ENCODE assay signal across 17 cellular contexts in the genomic region with DNA sequence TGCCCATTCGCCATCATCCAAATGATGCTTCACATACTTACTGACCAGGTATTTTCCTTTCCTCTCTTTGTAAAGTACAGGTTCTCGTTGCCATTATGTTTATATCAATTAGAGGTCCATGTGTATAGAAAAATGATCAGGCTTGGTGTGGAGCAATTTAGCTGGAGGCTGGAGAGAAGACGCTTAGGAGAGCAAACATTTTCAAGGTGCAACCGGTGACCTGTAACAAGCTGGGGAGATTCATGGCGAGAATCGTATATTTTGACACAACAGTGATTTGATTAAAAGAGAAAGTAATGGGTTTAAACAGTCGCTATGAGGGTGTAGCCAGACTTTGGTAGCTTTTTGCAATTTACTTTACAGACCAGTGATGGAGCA.
"Had no signal": no experiment of that assay in that cellular context is flagged by ENCODE, and none has a peak within 500 bp of the region (broad histone marks: within the 10 kb centered on the region; RNA-seq: fewer than 3 reads in every experiment).

No MANE protein-coding gene starts in this region.

- H3K27ac ChIP-seq: adrenal gland, gastroesophageal sphincter, heart left ventricle, thyroid gland, WERI-Rb-1 had no signal

- H3K4me3 ChIP-seq: adrenal gland, gastroesophageal sphincter, heart left ventricle, thyroid gland had no signal

- H3K27me3 ChIP-seq: thyroid gland had no signal

- DNase-seq: activated CD4-positive, alpha-beta T cell treated with anti-CD3 and anti-CD28 coated beads, Interleukin-2, amount 50 U/mL, for 4 hours; activated gamma-delta T cell treated with Interleukin-2 at 50 U/mL for 16 hours; adrenal gland; cerebellar nuclear complex; cortex of kidney; effector CD8-positive, alpha-beta T cell; heart left ventricle; kidney; midbrain; posterior cingulate gyrus; stimulated activated naive B cell treated with anti-CD40 and anti-IgM and Interleukin-4, amounts not matched to agents 10 μg/mL and 1 μg/mL and 100 μg/mL, for 72 hours; thyroid gland; WERI-Rb-1 had no signal

- ATAC-seq: activated naive CD4-positive, alpha-beta T cell treated with anti-CD3 and anti-CD28 coated beads, Interleukin-2, amount 50 U/mL, for 72 hours; esophagus mucosa; gastroesophageal sphincter; heart left ventricle; left lobe of liver; stimulated activated naive B cell treated with anti-CD40 and anti-IgM and Interleukin-4, amounts not matched to agents 10 μg/mL and 1 μg/mL and 100 μg/mL, for 72 hours had no signal
